In the genomic region with DNA sequence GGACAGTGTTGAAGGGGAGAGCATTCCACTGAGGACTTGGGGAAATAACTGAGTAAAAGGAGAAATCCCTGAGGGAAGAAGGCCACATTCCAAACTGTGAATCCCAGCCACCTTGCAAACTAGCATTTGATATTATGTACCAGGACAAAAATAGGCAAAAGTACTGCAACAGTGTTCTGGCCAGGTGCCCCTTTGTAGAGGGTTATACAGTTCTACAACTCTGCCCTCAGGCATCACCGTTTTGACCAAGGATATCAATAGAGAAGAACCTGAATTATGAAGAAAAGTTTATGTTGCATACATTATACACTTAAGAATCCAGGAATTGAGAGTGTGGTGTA, we compare ENCODE assay signal across 1 cellular context.
TF ChIP-seq lines count a peak whose summit lies in the region.

No MANE protein-coding gene starts in this region.

TF ChIP-seq in GM23338, 12 proteins besides CTCF, POLR2A, EP300 and RAD21 (continued from another document):
- TF ChIP-seq, protein P1, sequence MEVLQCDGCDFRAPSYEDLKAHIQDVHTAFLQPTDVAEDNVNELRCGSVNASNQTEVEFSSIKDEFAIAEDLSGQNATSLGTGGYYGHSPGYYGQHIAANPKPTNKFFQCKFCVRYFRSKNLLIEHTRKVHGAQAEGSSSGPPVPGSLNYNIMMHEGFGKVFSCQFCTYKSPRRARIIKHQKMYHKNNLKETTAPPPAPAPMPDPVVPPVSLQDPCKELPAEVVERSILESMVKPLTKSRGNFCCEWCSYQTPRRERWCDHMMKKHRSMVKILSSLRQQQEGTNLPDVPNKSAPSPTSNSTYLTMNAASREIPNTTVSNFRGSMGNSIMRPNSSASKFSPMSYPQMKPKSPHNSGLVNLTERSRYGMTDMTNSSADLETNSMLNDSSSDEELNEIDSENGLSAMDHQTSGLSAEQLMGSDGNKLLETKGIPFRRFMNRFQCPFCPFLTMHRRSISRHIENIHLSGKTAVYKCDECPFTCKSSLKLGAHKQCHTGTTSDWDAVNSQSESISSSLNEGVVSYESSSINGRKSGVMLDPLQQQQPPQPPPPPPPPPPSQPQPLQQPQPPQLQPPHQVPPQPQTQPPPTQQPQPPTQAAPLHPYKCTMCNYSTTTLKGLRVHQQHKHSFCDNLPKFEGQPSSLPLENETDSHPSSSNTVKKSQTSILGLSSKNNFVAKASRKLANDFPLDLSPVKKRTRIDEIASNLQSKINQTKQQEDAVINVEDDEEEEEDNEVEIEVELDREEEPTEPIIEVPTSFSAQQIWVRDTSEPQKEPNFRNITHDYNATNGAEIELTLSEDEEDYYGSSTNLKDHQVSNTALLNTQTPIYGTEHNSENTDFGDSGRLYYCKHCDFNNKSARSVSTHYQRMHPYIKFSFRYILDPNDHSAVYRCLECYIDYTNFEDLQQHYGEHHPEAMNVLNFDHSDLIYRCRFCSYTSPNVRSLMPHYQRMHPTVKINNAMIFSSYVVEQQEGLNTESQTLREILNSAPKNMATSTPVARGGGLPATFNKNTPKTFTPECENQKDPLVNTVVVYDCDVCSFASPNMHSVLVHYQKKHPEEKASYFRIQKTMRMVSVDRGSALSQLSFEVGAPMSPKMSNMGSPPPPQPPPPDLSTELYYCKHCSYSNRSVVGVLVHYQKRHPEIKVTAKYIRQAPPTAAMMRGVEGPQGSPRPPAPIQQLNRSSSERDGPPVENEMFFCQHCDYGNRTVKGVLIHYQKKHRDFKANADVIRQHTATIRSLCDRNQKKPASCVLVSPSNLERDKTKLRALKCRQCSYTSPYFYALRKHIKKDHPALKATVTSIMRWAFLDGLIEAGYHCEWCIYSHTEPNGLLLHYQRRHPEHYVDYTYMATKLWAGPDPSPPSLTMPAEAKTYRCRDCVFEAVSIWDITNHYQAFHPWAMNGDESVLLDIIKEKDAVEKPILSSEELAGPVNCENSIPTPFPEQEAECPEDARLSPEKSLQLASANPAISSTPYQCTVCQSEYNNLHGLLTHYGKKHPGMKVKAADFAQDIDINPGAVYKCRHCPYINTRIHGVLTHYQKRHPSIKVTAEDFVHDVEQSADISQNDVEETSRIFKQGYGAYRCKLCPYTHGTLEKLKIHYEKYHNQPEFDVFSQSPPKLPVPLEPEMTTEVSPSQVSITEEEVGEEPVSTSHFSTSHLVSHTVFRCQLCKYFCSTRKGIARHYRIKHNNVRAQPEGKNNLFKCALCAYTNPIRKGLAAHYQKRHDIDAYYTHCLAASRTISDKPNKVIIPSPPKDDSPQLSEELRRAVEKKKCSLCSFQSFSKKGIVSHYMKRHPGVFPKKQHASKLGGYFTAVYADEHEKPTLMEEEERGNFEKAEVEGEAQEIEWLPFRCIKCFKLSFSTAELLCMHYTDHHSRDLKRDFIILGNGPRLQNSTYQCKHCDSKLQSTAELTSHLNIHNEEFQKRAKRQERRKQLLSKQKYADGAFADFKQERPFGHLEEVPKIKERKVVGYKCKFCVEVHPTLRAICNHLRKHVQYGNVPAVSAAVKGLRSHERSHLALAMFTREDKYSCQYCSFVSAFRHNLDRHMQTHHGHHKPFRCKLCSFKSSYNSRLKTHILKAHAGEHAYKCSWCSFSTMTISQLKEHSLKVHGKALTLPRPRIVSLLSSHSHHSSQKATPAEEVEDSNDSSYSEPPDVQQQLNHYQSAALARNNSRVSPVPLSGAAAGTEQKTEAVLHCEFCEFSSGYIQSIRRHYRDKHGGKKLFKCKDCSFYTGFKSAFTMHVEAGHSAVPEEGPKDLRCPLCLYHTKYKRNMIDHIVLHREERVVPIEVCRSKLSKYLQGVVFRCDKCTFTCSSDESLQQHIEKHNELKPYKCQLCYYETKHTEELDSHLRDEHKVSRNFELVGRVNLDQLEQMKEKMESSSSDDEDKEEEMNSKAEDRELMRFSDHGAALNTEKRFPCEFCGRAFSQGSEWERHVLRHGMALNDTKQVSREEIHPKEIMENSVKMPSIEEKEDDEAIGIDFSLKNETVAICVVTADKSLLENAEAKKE (CRISPR knock-in tag; IDR thresholded peaks at IDR 0.05) = no peak
- TF ChIP-seq JUNB (IDR thresholded peaks at IDR 0.05; ENCODE audit: unreplicated experiment) (no peak), NANOG (IDR thresholded peaks at IDR 0.05; ENCODE audit: borderline replicate concordance) (no peak), EZH2phosphoT487 (IDR thresholded peaks at IDR 0.05; ENCODE audit: unreplicated experiment) (no peak), EZH2 (IDR thresholded peaks at IDR 0.05; ENCODE audit: low read depth, unreplicated experiment) (no peak), ZNF331 (CRISPR knock-in tag; IDR thresholded peaks at IDR 0.05; ENCODE audit: low read depth) (no peak), STAT1 (IDR thresholded peaks at IDR 0.05; ENCODE audit: unreplicated experiment) (no peak), CREB1 (CRISPR knock-in tag; IDR thresholded peaks at IDR 0.05; ENCODE audit: low read depth) (no peak)
- TF ChIP-seq, protein P2, sequence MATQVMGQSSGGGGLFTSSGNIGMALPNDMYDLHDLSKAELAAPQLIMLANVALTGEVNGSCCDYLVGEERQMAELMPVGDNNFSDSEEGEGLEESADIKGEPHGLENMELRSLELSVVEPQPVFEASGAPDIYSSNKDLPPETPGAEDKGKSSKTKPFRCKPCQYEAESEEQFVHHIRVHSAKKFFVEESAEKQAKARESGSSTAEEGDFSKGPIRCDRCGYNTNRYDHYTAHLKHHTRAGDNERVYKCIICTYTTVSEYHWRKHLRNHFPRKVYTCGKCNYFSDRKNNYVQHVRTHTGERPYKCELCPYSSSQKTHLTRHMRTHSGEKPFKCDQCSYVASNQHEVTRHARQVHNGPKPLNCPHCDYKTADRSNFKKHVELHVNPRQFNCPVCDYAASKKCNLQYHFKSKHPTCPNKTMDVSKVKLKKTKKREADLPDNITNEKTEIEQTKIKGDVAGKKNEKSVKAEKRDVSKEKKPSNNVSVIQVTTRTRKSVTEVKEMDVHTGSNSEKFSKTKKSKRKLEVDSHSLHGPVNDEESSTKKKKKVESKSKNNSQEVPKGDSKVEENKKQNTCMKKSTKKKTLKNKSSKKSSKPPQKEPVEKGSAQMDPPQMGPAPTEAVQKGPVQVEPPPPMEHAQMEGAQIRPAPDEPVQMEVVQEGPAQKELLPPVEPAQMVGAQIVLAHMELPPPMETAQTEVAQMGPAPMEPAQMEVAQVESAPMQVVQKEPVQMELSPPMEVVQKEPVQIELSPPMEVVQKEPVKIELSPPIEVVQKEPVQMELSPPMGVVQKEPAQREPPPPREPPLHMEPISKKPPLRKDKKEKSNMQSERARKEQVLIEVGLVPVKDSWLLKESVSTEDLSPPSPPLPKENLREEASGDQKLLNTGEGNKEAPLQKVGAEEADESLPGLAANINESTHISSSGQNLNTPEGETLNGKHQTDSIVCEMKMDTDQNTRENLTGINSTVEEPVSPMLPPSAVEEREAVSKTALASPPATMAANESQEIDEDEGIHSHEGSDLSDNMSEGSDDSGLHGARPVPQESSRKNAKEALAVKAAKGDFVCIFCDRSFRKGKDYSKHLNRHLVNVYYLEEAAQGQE (IDR thresholded peaks at IDR 0.05; ENCODE audit: unreplicated experiment) = no peak
